8 cellular contexts compared by ENCODE assay signal in genomic region chr12:57837779-57838562, GRCh38. TPM values are rescaled to one million over a fixed set of nuclear protein-coding genes. Genes with fewer than 3 reads are reported as not detected.
A peak's percentile ranks its signal among the peaks of the same experiment; 100 is the strongest.
DNase-seq lines count a peak whose midpoint lies in the region; ATAC-seq and TF ChIP-seq lines count a peak whose summit lies in the region.

No MANE protein-coding gene starts in this region.

- H3K36me3 Mint-ChIP-seq in activated CD4-positive, alpha-beta T cell treated with anti-CD3 and anti-CD28 coated beads, Interleukin-2, amount 10 ng/mL, durations not matched to agents 7 days and 5 days (ENCODE audit: low read depth) = peaks cover 4% of the 10 kb centered on the region
- peaks cover 27% of the 10 kb centered on the region for H3K36me3 Mint-ChIP-seq in dendritic cell treated with granulocyte-macrophage colony-stimulating factor and Interleukin-4, amounts not matched to agents 40 ng/mL and 50 ng/mL, for 4 days (ENCODE audit: low read depth)

- H3K27me3 ChIP-seq in Panc1 (ENCODE audit: control insufficient read depth, insufficient read depth, low read length) = no peaks in the 10 kb centered on the region
- H3K27me3 ChIP-seq in muscle layer of colon (ENCODE audit: control insufficient read depth in 1 of 2, insufficient read depth in 2 of 2, low read length in 2 of 2) = no peaks in the 10 kb centered on the region

- H3K4me1 Mint-ChIP-seq in activated CD4-positive, alpha-beta T cell treated with anti-CD3 and anti-CD28 coated beads, Interleukin-2, amount 10 ng/mL, durations not matched to agents 7 days and 5 days = peaks cover 92% of the 10 kb centered on the region
- H3K4me1 Mint-ChIP-seq in dendritic cell treated with granulocyte-macrophage colony-stimulating factor and Interleukin-4, amounts not matched to agents 40 ng/mL and 50 ng/mL, for 4 days (ENCODE audit: low read depth) = peaks cover 98% of the 10 kb centered on the region

- CTCF ChIA-PET in activated CD4-positive, alpha-beta T cell treated with anti-CD3 and anti-CD28 coated beads, Interleukin-2, amount 10 ng/mL, durations not matched to agents 7 days and 5 days (lab: Charles Lee) = interaction anchor here (0.8 to 2.3 kb wide), 4 partner anchors 16 to 81 kb away, joined by 3 to 14 read pairs (median 3); partner anchors contain the start of gene TSFM
- CTCF ChIA-PET in Panc1 (lab: Charles Lee) = interaction anchor here (0.5 to 0.6 kb wide), 3 partner anchors 35 to 59 kb away, joined by 3 to 8 read pairs (median 5); no protein-coding TSS in a partner anchor

- no peak overlapping the region for H3K9ac ChIP-seq in muscle layer of colon (ENCODE audit: low read length)

- no peak for TF ChIP-seq CTCF in Panc1 (IDR thresholded peaks at IDR 0.05)

- H3K27ac ChIP-seq in Panc1 (ENCODE audit: low read length) (peak overlapping the region; percentile 83), muscle layer of colon (ENCODE audit: low read depth, low read length) (peak overlapping the region; percentile 41)

- no peaks in the 10 kb centered on the region for H3K27me3 Mint-ChIP-seq in activated CD4-positive, alpha-beta T cell treated with anti-CD3 and anti-CD28 coated beads, Interleukin-2, amount 10 ng/mL, durations not matched to agents 7 days and 5 days
- no peaks in the 10 kb centered on the region for H3K27me3 Mint-ChIP-seq in dendritic cell treated with granulocyte-macrophage colony-stimulating factor and Interleukin-4, amounts not matched to agents 40 ng/mL and 50 ng/mL, for 4 days

- peak overlapping the region; percentile 86 for H3K27ac Mint-ChIP-seq in activated CD4-positive, alpha-beta T cell treated with anti-CD3 and anti-CD28 coated beads, Interleukin-2, amount 10 ng/mL, durations not matched to agents 7 days and 5 days
- peak overlapping the region; percentile 67 for H3K27ac Mint-ChIP-seq in dendritic cell treated with granulocyte-macrophage colony-stimulating factor and Interleukin-4, amounts not matched to agents 40 ng/mL and 50 ng/mL, for 4 days

- peak; percentile 23 for DNase-seq in activated CD4-positive, alpha-beta T cell treated with anti-CD3 and anti-CD28 coated beads, Interleukin-2, amount 10 ng/mL, durations not matched to agents 7 days and 5 days
- DNase-seq in activated CD4-positive, alpha-beta T cell treated with anti-CD3 and anti-CD28 coated beads, Interleukin-2, amount 50 U/mL, for 48 hours = no peak
- no peak for DNase-seq in Panc1 (ENCODE audit: low read depth, low spot score)
- DNase-seq in NCI-H748 treated with DMSO at 0.1 percent for 48 hours (lab: John Stamatoyannopoulos, UW) = no peak
- DNase-seq in SKM-1 treated with dmso at 0.1 percent for 144 hours (lab: John Stamatoyannopoulos, UW; ENCODE audit: unreplicated experiment) = no peak

- peak; percentile 68 for ATAC-seq in Panc1
- no peak for ATAC-seq in GM21447 (IDR thresholded peaks at IDR 0.05; ENCODE audit: unreplicated experiment)

- H3K4me1 ChIP-seq in Panc1 (ENCODE audit: control insufficient read depth, insufficient read depth, low read length) (peaks cover 93% of the 10 kb centered on the region), muscle layer of colon (ENCODE audit: insufficient read depth, low read length) (peaks cover 97% of the 10 kb centered on the region)

- H3K4me3 ChIP-seq in Panc1 (ENCODE audit: low read depth in 2 of 2, low read length in 2 of 2) (peak overlapping the region in 1 of 2 experiments; percentile 4; a peak in 1 of 4 replicates), muscle layer of colon (ENCODE audit: low read depth in 1 of 2, low read length in 2 of 2) (peak overlapping the region in 1 of 2 donors; percentile 43)

- no peak overlapping the region for H3K4me3 Mint-ChIP-seq in activated CD4-positive, alpha-beta T cell treated with anti-CD3 and anti-CD28 coated beads, Interleukin-2, amount 10 ng/mL, durations not matched to agents 7 days and 5 days
- no peak overlapping the region for H3K4me3 Mint-ChIP-seq in dendritic cell treated with granulocyte-macrophage colony-stimulating factor and Interleukin-4, amounts not matched to agents 40 ng/mL and 50 ng/mL, for 4 days

- intact Hi-C loops in Panc1 (cut with micrococcal nuclease; ENCODE audit: unreplicated experiment) = no loop called here
- intact Hi-C loops in dendritic cell treated with granulocyte-macrophage colony-stimulating factor and Interleukin-4, amounts not matched to agents 40 ng/mL and 50 ng/mL, for 4 days (cut with micrococcal nuclease) = no loop called here

- POLR2A ChIA-PET in activated CD4-positive, alpha-beta T cell treated with anti-CD3 and anti-CD28 coated beads, Interleukin-2, amount 10 ng/mL, durations not matched to agents 7 days and 5 days (lab: Charles Lee) = interaction anchor here (0.6 to 0.7 kb wide), 2 partner anchors 112 to 1677 kb away, joined by 3 to 4 read pairs; no protein-coding TSS in a partner anchor
- POLR2A ChIA-PET in Panc1 (lab: Charles Lee) = interaction anchor here (0.8 kb wide), 1 partner anchor 66 kb away, joined by 4 read pairs; no protein-coding TSS in a partner anchor

- no peaks in the 10 kb centered on the region for H3K9me3 ChIP-seq in Panc1 (ENCODE audit: control insufficient read depth, insufficient read depth, low read depth, low read length)
- H3K9me3 ChIP-seq in muscle layer of colon (ENCODE audit: low read length) = no peaks in the 10 kb centered on the region

- H3K9me3 Mint-ChIP-seq in activated CD4-positive, alpha-beta T cell treated with anti-CD3 and anti-CD28 coated beads, Interleukin-2, amount 10 ng/mL, durations not matched to agents 7 days and 5 days = no peaks in the 10 kb centered on the region
- H3K9me3 Mint-ChIP-seq in dendritic cell treated with granulocyte-macrophage colony-stimulating factor and Interleukin-4, amounts not matched to agents 40 ng/mL and 50 ng/mL, for 4 days = no peaks in the 10 kb centered on the region

- H3K36me3 ChIP-seq in Panc1 (ENCODE audit: control insufficient read depth, insufficient read depth, low read length) = no peaks in the 10 kb centered on the region
- H3K36me3 ChIP-seq in muscle layer of colon (ENCODE audit: insufficient read depth, low read length) = no peaks in the 10 kb centered on the region

- in situ Hi-C loops in Panc1 (cut with HindIII; ENCODE audit: low pct_unique_long_range_greater_than_20kb, low sequenced_read_pairs) = no loop called here

- BruUV-seq in Panc1 (replicated peaks; lab: Mats Ljungman, UMichigan) = no TSS peak

RNA-seq across cellular contexts. Expression of gene CTDSP2, which starts 8.6 kb away (rescaled TPM):
- 100 to 1,000 TPM; 144 to 156 TPM for total RNA-seq in activated CD4-positive, alpha-beta T cell treated with anti-CD3 and anti-CD28 coated beads, Interleukin-2, amount 10 ng/mL, durations not matched to agents 7 days and 5 days
- total RNA-seq in Panc1 (2021; ENCODE audit: unreplicated experiment) = 120 TPM
- polyA plus RNA-seq in Panc1 (2012; ENCODE audit: insufficient read length) = 141 TPM

RNA-seq across cellular contexts. Expression of gene AVIL, which starts 19.4 kb away (rescaled TPM):
- total RNA-seq in activated CD4-positive, alpha-beta T cell treated with anti-CD3 and anti-CD28 coated beads, Interleukin-2, amount 10 ng/mL, durations not matched to agents 7 days and 5 days = 1 to 10 TPM; 3.5 to 3.6 TPM
- 3.1 TPM for total RNA-seq in Panc1 (2021; ENCODE audit: unreplicated experiment)
- 2.6 TPM for polyA plus RNA-seq in Panc1 (2012; ENCODE audit: insufficient read length)

RNA-seq across cellular contexts. Expression of gene TSFM, which starts 55.4 kb away (rescaled TPM):
- 10 to 100 TPM; 23.6 to 29.7 TPM for total RNA-seq in activated CD4-positive, alpha-beta T cell treated with anti-CD3 and anti-CD28 coated beads, Interleukin-2, amount 10 ng/mL, durations not matched to agents 7 days and 5 days
- 40.3 TPM for total RNA-seq in Panc1 (2021; ENCODE audit: unreplicated experiment)
- polyA plus RNA-seq in Panc1 (2012; ENCODE audit: insufficient read length) = 28.1 TPM
